In genomic region chr7:24757799-24758275, GRCh38 we compare ENCODE assay signal across 8 cellular contexts. TPM values are rescaled to one million over a fixed set of nuclear protein-coding genes. Genes with fewer than 3 reads are reported as not detected.
DNase-seq lines count a peak whose midpoint lies in the region; ATAC-seq and TF ChIP-seq lines count a peak whose summit lies in the region.

No MANE protein-coding gene starts in this region.

- TF ChIP-seq POLR2A in erythroblast (IDR thresholded peaks at IDR 0.05; ENCODE audit: low read length) = no peak

- WGBS in esophagus, 2 donors = 15 to 25% methylated on average over 23 of the region's 23 CpGs

- peaks cover 10% of the 10 kb centered on the region; the same call in 1 of the 2 replicates for H3K36me3 ChIP-seq in RWPE2 (ENCODE audit: low read depth)
- no peaks in the 10 kb centered on the region for H3K36me3 ChIP-seq in esophagus (ENCODE audit: control insufficient read depth in 2 of 2, insufficient read depth in 2 of 2, low read length in 1 of 2)

- H3K9me3 ChIP-seq in RWPE2 (ENCODE audit: severe bottlenecking) = no peaks in the 10 kb centered on the region
- no peaks in the 10 kb centered on the region for H3K9me3 ChIP-seq in esophagus (ENCODE audit: control insufficient read depth in 2 of 2, insufficient read depth in 1 of 2, low read depth in 1 of 2, low read length in 1 of 2)

- DNase-seq in GM03348 (ENCODE audit: low spot score) (peak; percentile 65), HFF-Myc (ENCODE audit: extremely low read depth, low read depth) (no peak), RWPE2 (ENCODE audit: low spot score) (no peak), midbrain (lab: John Stamatoyannopoulos, UW) (no peak), erythroblast (lab: John Stamatoyannopoulos, UW) (no peak)
- DNase-seq in naive thymus-derived CD8-positive, alpha-beta T cell = no peak

- no peaks in the 10 kb centered on the region for H3K36me3 Mint-ChIP-seq in naive thymus-derived CD8-positive, alpha-beta T cell

- H3K9me3 Mint-ChIP-seq in naive thymus-derived CD8-positive, alpha-beta T cell = peaks cover 0 to 7% (median 0%) of the 10 kb centered on the region in 9 donors

- H3K27me3 ChIP-seq in RWPE2 (ENCODE audit: insufficient read depth, poor library complexity, severe bottlenecking) = no peaks in the 10 kb centered on the region
- no peaks in the 10 kb centered on the region for H3K27me3 ChIP-seq in esophagus (ENCODE audit: control insufficient read depth in 1 of 2, insufficient read depth in 2 of 2, low read length in 2 of 2)

- TF ChIP-seq CTCF in HFF-Myc (IDR thresholded peaks at IDR 0.05; ENCODE audit: low read depth, low read length, missing control alignments) (no peak), RWPE2 (IDR thresholded peaks at IDR 0.05; ENCODE audit: poor library complexity, severe bottlenecking) (peak; percentile 4)

- ATAC-seq in RWPE2 (ENCODE audit: low read depth) (peak; percentile 44), GM19397 (IDR thresholded peaks at IDR 0.05; ENCODE audit: unreplicated experiment) (no peak)
- peak in 1 of 2 donors; percentile 4 for ATAC-seq in naive thymus-derived CD8-positive, alpha-beta T cell

- no peak overlapping the region for H3K27ac Mint-ChIP-seq in naive thymus-derived CD8-positive, alpha-beta T cell

- H3K27ac ChIP-seq in RWPE2 (ENCODE audit: poor library complexity, severe bottlenecking) (peak overlapping the region; percentile 97), esophagus (ENCODE audit: low read depth in 2 of 2, low read length in 1 of 2) (peak overlapping the region; percentile 62 to 73)

- H3K4me1 ChIP-seq in RWPE2 (ENCODE audit: insufficient read depth, poor library complexity, severe bottlenecking) (peaks cover 34% of the 10 kb centered on the region), esophagus (ENCODE audit: control insufficient read depth in 2 of 2, insufficient read depth in 2 of 2, low read length in 1 of 2) (peaks cover 3% of the 10 kb centered on the region in 2 donors)

- POLR2A ChIA-PET in naive thymus-derived CD8-positive, alpha-beta T cell (lab: Charles Lee) = no interaction called here

- H3K27me3 Mint-ChIP-seq in naive thymus-derived CD8-positive, alpha-beta T cell = peaks cover 35 to 71% (median 52%) of the 10 kb centered on the region in 5 donors

- H3K4me3 Mint-ChIP-seq in naive thymus-derived CD8-positive, alpha-beta T cell = peak overlapping the region; percentile 52 to 87 (median 70)

- H3K4me1 Mint-ChIP-seq in naive thymus-derived CD8-positive, alpha-beta T cell = peaks cover 11 to 24% (median 20%) of the 10 kb centered on the region in 4 donors

- H3K4me3 ChIP-seq in HFF-Myc (replicated peaks; ENCODE audit: low read depth, low read length) (peak overlapping the region; percentile 54), RWPE2 (ENCODE audit: severe bottlenecking) (peak overlapping the region; percentile 90), esophagus (ENCODE audit: low read depth in 1 of 2, low read length in 2 of 2) (peak overlapping the region; percentile 48 to 55)

RNA-seq across cellular contexts. Expression of gene GSDME, which starts 0.6 kb away (rescaled TPM):
- polyA plus RNA-seq in esophagus = 1 to 10 TPM; 1.1 to 3.4 TPM
- total RNA-seq in naive thymus-derived CD8-positive, alpha-beta T cell = under 1 TPM; 0.26 to 0.30 TPM
- polyA plus RNA-seq in naive thymus-derived CD8-positive, alpha-beta T cell = under 1 TPM in 2 of 3 donors, not detected in 1; 0.07 to 0.23 TPM
